21 cellular contexts compared by ENCODE assay signal in genomic region chr10:124414077-124414476, GRCh38. TPM values are rescaled to one million over a fixed set of nuclear protein-coding genes. Genes with fewer than 3 reads are reported as not detected.
DNase-seq lines count a peak whose midpoint lies in the region; ATAC-seq, FAIRE-seq and TF ChIP-seq lines count a peak whose summit lies in the region.
"Had no signal": no experiment of that assay in that cellular context is flagged by ENCODE, and none has a peak within 500 bp of the region (broad histone marks: within the 10 kb centered on the region; RNA-seq: fewer than 3 reads in every experiment).

No MANE protein-coding gene starts in this region.

- no peak for ATAC-seq in HG02884 (IDR thresholded peaks at IDR 0.05; ENCODE audit: unreplicated experiment)
- no peak for ATAC-seq in GM21825 (IDR thresholded peaks at IDR 0.05; ENCODE audit: unreplicated experiment)
- no peak for ATAC-seq in HG03378 (IDR thresholded peaks at IDR 0.05; ENCODE audit: unreplicated experiment)
- ATAC-seq: activated CD8-positive, alpha-beta memory T cell treated with anti-CD3 and anti-CD28 coated beads, Interleukin-2, amount 10 ng/mL, durations not matched to agents 7 days and 5 days; heart left ventricle; stimulated activated effector memory CD8-positive, alpha-beta T cell treated with anti-CD3 and anti-CD28 coated beads, Interleukin-12 subunit alpha, Interleukin-12 subunit beta, amount 100 ng/mL, for 72 hours had no signal

- no peak overlapping the region for H3K4me3 ChIP-seq in fibroblast of villous mesenchyme (ENCODE audit: low read depth, low read length)
- H3K4me3 ChIP-seq: BLaER1, heart left ventricle, smooth muscle cell had no signal

- peak; percentile 48 for DNase-seq in GM04503 (ENCODE audit: low read depth)
- DNase-seq in cerebellar cortex (ENCODE audit: low spot score), result peak; percentile 36
- DNase-seq in fibroblast of villous mesenchyme (ENCODE audit: low read depth), result peak; percentile 16
- DNase-seq in superior temporal gyrus (ENCODE audit: extremely low spot score), result peak; percentile 49
- no peak for DNase-seq in HTR-8/SVneo (ENCODE audit: insufficient read length, low spot score)
- DNase-seq: activated B cell treated with CpG ODN at 0.5 μM for 24 hours; activated CD8-positive, alpha-beta memory T cell treated with anti-CD3 and anti-CD28 coated beads, Interleukin-2, amount 10 ng/mL, durations not matched to agents 7 days and 5 days; activated gamma-delta T cell; brain microvascular endothelial cell; DMS53; heart left ventricle; NCI-H1436; NCI-H2227 treated with DMSO at 0.1 percent for 48 hours had no signal

- no peak for TF ChIP-seq CTCF in fibroblast of villous mesenchyme (IDR thresholded peaks at IDR 0.05; ENCODE audit: insufficient read depth, low read depth, low read length)

- FAIRE-seq in HTR-8/SVneo (lab: Jason Lieb, UNC), result no peak

RNA-seq across cellular contexts. Expression of gene OAT, which starts 4.6 kb away (rescaled TPM):
- 164 and 224 TPM in 2 replicates for total RNA-seq in fibroblast of villous mesenchyme

RNA-seq across cellular contexts. Expression of gene NKX1-2, which starts 35.8 kb away (rescaled TPM):
- not detected in 2 replicates for total RNA-seq in fibroblast of villous mesenchyme
- total RNA-seq: activated B cell treated with CpG ODN at 0.5 μM for 24 hours; activated CD8-positive, alpha-beta memory T cell treated with anti-CD3 and anti-CD28 coated beads, Interleukin-2, amount 10 ng/mL, durations not matched to agents 7 days and 5 days; heart left ventricle; LHCN-M2; omental fat pad; smooth muscle cell had no signal

RNA-seq across cellular contexts. Expression of gene LHPP, which starts 47.5 kb away (rescaled TPM):
- total RNA-seq in fibroblast of villous mesenchyme, result 9.7 and 12.5 TPM in 2 replicates
